Comparison of ENCODE assay signal across 10 cellular contexts in genomic region chr1:198678901-198679329, GRCh38. TPM values are rescaled to one million over a fixed set of nuclear protein-coding genes. Genes with fewer than 3 reads are reported as not detected.
DNase-seq lines count a peak whose midpoint lies in the region; ATAC-seq and TF ChIP-seq lines count a peak whose summit lies in the region.
"Had no signal": no experiment of that assay in that cellular context is flagged by ENCODE, and none has a peak within 500 bp of the region (broad histone marks: within the 10 kb centered on the region; RNA-seq: fewer than 3 reads in every experiment).

No MANE protein-coding gene starts in this region.

- H3K36me3 ChIP-seq in CD4-positive, CD25-positive, alpha-beta regulatory T cell (ENCODE audit: control insufficient read depth, insufficient read depth, low read length): peaks cover 19% of the 10 kb centered on the region

- H3K4me3 Mint-ChIP-seq in CD4-positive, CD25-positive, alpha-beta regulatory T cell: peak overlapping the region; percentile 80 to 97 (median 88)

- H3K4me1 Mint-ChIP-seq in CD4-positive, CD25-positive, alpha-beta regulatory T cell: peaks cover 59 to 91% (median 73%) of the 10 kb centered on the region in 4 donors

- no peaks in the 10 kb centered on the region for H3K27me3 ChIP-seq in CD4-positive, CD25-positive, alpha-beta regulatory T cell (ENCODE audit: control insufficient read depth, insufficient read depth, low read length)

- peak overlapping the region; percentile 80 for H3K4me3 ChIP-seq in CD4-positive, CD25-positive, alpha-beta regulatory T cell (ENCODE audit: low read depth, low read length)

- H3K9me3 ChIP-seq in CD4-positive, CD25-positive, alpha-beta regulatory T cell (ENCODE audit: control insufficient read depth in 2 of 2, low read length in 2 of 2): no peaks in the 10 kb centered on the region

- no peak for TF ChIP-seq POLR2A in erythroblast (IDR thresholded peaks at IDR 0.05; ENCODE audit: low read length)

- H3K27ac Mint-ChIP-seq in CD4-positive, CD25-positive, alpha-beta regulatory T cell: peak overlapping the region; percentile 97 to 99 (median 98)

- peak overlapping the region; percentile 97 for H3K27ac ChIP-seq in CD4-positive, CD25-positive, alpha-beta regulatory T cell (ENCODE audit: insufficient read depth, low read length, poor library complexity, severe bottlenecking)
- H3K27ac ChIP-seq: epithelial cell of prostate had no signal

- H3K27me3 Mint-ChIP-seq in CD4-positive, CD25-positive, alpha-beta regulatory T cell: peaks cover 11% of the 10 kb centered on the region

- H3K9me3 Mint-ChIP-seq in CD4-positive, CD25-positive, alpha-beta regulatory T cell: no peaks in the 10 kb centered on the region

- peak in 1 of 2 donors; percentile 9 for ATAC-seq in CD4-positive, CD25-positive, alpha-beta regulatory T cell (ENCODE audit: low read depth in 2 of 2)
- ATAC-seq in GM19397 (IDR thresholded peaks at IDR 0.05; ENCODE audit: unreplicated experiment) (peak; percentile 34), HG03460 (IDR thresholded peaks at IDR 0.05; ENCODE audit: unreplicated experiment) (peak; percentile 37)

- DNase-seq in CD4-positive, CD25-positive, alpha-beta regulatory T cell: peak; percentile 23 to 72 (median 62)
- peak; percentile 52 for DNase-seq in central memory CD4-positive, alpha-beta T cell
- DNase-seq in C1 segment of cervical spinal cord (lab: John Stamatoyannopoulos, UW) (no peak), erythroblast (lab: John Stamatoyannopoulos, UW) (no peak), DMS 273 (lab: John Stamatoyannopoulos, UW; ENCODE audit: unreplicated experiment) (no peak), HuH-7.5 (ENCODE audit: low spot score) (no peak)
- DNase-seq: Calu3 had no signal

- peaks cover 43% of the 10 kb centered on the region for H3K36me3 Mint-ChIP-seq in CD4-positive, CD25-positive, alpha-beta regulatory T cell

- peaks cover 95% of the 10 kb centered on the region for H3K4me1 ChIP-seq in CD4-positive, CD25-positive, alpha-beta regulatory T cell (ENCODE audit: control insufficient read depth, insufficient read depth, low read length, poor library complexity, severe bottlenecking)

RNA-seq across cellular contexts. Expression of gene PTPRC, which starts 40.1 kb away (rescaled TPM):
- 946 TPM for total RNA-seq in CD4-positive, CD25-positive, alpha-beta regulatory T cell
- 1,000 to 10,000 TPM; 1,055 to 1,099 (median 1,073) TPM for polyA plus RNA-seq in CD4-positive, CD25-positive, alpha-beta regulatory T cell
- total RNA-seq: Calu3 had no signal

Comparison
In these comparisons a context has a peak if more than half of its experiments do, and no peak if none do; other contexts are left out.
1. DNase-seq: peak in CD4-positive, CD25-positive, alpha-beta regulatory T cell (3 of 3) and central memory CD4-positive, alpha-beta T cell (single experiment); none in C1 segment of cervical spinal cord (0 of 14), erythroblast (0 of 2), DMS 273 (single experiment) and HuH-7.5 (single experiment).